1 cellular context compared by ENCODE assay signal in genomic region chr6:83870649-83871048, GRCh38.
TF ChIP-seq lines count a peak whose summit lies in the region.

No MANE protein-coding gene starts in this region.

TF ChIP-seq in HepG2, 621 proteins besides CTCF, POLR2A, EP300 and RAD21 (continued from another document):
- no peak for TF ChIP-seq RAD51 (IDR thresholded peaks at IDR 0.05; ENCODE audit: borderline replicate concordance)
- no peak for TF ChIP-seq ELF4 (CRISPR knock-in tag; IDR thresholded peaks at IDR 0.05; ENCODE audit: borderline replicate concordance)
